14 cellular contexts compared by ENCODE assay signal in the genomic region with DNA sequence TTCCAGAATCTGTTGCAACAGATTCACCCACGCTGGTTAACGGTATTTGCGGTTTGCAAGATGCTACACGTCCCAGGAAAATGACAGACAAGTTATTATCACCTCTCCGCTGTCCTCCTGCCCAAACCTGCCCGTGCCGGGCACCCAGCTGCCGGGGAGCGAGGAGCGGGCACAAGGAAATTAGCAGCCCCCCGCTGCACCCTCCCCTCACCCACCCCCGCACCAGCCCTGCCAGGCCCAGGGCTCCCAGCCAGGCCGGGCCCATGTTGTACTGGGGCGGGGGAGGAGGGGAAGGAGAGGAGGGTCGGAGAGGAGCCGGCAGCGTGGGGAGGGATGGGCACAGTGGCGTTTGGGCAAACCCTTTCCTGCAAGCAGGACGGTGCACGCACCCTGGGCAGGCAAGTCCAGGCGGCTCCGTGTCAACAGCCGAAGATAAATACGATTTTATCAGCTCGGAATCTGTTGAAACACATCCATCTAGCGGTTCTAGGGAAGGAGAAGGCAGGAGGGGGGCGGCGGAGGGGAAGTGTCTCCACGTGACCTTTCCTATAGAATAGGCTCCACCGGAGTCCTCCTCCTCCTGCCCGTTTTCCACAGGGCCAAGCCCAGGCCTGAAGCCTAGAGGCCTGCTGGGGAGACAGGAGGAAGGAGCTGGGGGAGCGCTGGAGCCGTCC.
DNase-seq lines count a peak whose midpoint lies in the region; ATAC-seq and TF ChIP-seq lines count a peak whose summit lies in the region.
"Had no signal": no experiment of that assay in that cellular context is flagged by ENCODE, and none has a peak within 500 bp of the region (broad histone marks: within the 10 kb centered on the region; RNA-seq: fewer than 3 reads in every experiment).

No MANE protein-coding gene starts in this region.

- DNase-seq in DMS79 treated with DMSO at 0.1 percent for 48 hours (lab: John Stamatoyannopoulos, UW), result peak; percentile 66
- peak; percentile 97 for DNase-seq in NCI-H1105 (lab: John Stamatoyannopoulos, UW)
- DNase-seq in SHP77 treated with DMSO at 0.1 percent for 48 hours (lab: John Stamatoyannopoulos, UW), result peak; percentile 40
- peak; percentile 98 for DNase-seq in epithelial cell of esophagus (ENCODE audit: low read depth)
- DNase-seq in NCI-H82 treated with DMSO at 0.1 percent for 48 hours (lab: John Stamatoyannopoulos, UW; ENCODE audit: unreplicated experiment), result no peak
- DNase-seq: IMR-90, right cardiac atrium, T-helper 9 cell had no signal

- TF ChIP-seq CTCF in epithelial cell of esophagus (IDR thresholded peaks at IDR 0.05; ENCODE audit: insufficient read depth, low read depth, low read length, missing control alignments), result no peak

- ATAC-seq in GM19035 (IDR thresholded peaks at IDR 0.05; ENCODE audit: unreplicated experiment) (no peak), GM21528 (IDR thresholded peaks at IDR 0.05; ENCODE audit: low FRiP score, unreplicated experiment) (no peak), GM21526 (IDR thresholded peaks at IDR 0.05; ENCODE audit: low FRiP score, unreplicated experiment) (no peak)

- no peak overlapping the region for H3K4me3 ChIP-seq in epithelial cell of esophagus (ENCODE audit: low read length)
- H3K4me3 ChIP-seq: ascending aorta, BLaER1, lung had no signal
